33 cellular contexts compared by ENCODE assay signal in the genomic region with DNA sequence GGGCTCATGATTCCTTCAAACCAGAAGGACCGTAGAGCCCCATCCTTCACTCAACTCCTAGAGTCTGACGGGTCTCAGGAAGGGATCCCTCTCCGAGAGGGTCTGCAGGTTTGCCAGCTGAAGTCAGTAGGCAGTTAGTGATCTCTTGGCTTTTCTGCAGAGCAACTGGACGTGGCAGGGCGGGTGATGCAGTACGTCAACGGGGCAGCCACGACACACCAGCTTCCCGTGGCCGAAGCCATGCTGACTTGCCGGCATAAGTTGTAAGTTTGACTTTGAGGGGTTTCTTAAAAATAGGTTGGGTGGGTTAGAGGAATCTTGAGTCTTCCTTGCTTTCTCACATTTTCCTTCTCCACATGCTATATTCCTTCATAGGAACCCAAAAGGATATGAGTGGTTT. TPM values are rescaled to one million over a fixed set of nuclear protein-coding genes. Genes with fewer than 3 reads are reported as not detected.
"Had no signal": no experiment of that assay in that cellular context is flagged by ENCODE, and none has a peak within 500 bp of the region (broad histone marks: within the 10 kb centered on the region; RNA-seq: fewer than 3 reads in every experiment).

No MANE protein-coding gene starts in this region.

- H3K4me1 Mint-ChIP-seq: nephron had no signal

- H3K4me1 ChIP-seq: ascending aorta, left ventricle myocardium inferior, uterus had no signal

- H3K27ac Mint-ChIP-seq: activated T-cell treated with anti-CD3 and anti-CD28 coated beads, Interleukin-2, amount 50 U/mL, for 72 hours; nephron; stimulated activated naive CD8-positive, alpha-beta T cell treated with anti-CD3 and anti-CD28 coated beads, Interleukin-15, Interleukin-2, amounts not matched to agents 100 ng/mL and 50 ng/mL, for 24 hours; type B pancreatic cell; WTC11 had no signal

- H3K27me3 Mint-ChIP-seq: effector memory CD8-positive, alpha-beta T cell; progenitor cell of endocrine pancreas; stimulated activated naive CD8-positive, alpha-beta T cell treated with anti-CD3 and anti-CD28 coated beads, Interleukin-15, Interleukin-2, amounts not matched to agents 100 ng/mL and 50 ng/mL, for 24 hours; type B pancreatic cell had no signal

- H3K27ac ChIP-seq: ascending aorta, brain microvascular endothelial cell, gastrocnemius medialis, left ventricle myocardium inferior, neutrophil, ovary, SK-N-MC, skin epidermis, thoracic aorta, uterus had no signal

- H3K9me3 Mint-ChIP-seq: activated T-cell treated with anti-CD3 and anti-CD28 coated beads, Interleukin-2, amount 50 U/mL, for 72 hours; effector memory CD8-positive, alpha-beta T cell; nephron; stimulated activated naive CD8-positive, alpha-beta T cell treated with anti-CD3 and anti-CD28 coated beads, Interleukin-15, Interleukin-2, amounts not matched to agents 100 ng/mL and 50 ng/mL, for 24 hours; type B pancreatic cell; WTC11 had no signal

- H3K4me3 Mint-ChIP-seq: activated T-cell treated with anti-CD3 and anti-CD28 coated beads, Interleukin-2, amount 50 U/mL, for 72 hours; effector memory CD8-positive, alpha-beta T cell; nephron; stimulated activated naive CD8-positive, alpha-beta T cell treated with anti-CD3 and anti-CD28 coated beads, Interleukin-15, Interleukin-2, amounts not matched to agents 100 ng/mL and 50 ng/mL, for 24 hours; type B pancreatic cell; WTC11 had no signal

- H3K9me3 ChIP-seq: ascending aorta, gastrocnemius medialis, left ventricle myocardium inferior, mucosa of descending colon, ovary, thoracic aorta, uterus had no signal

- H3K4me3 ChIP-seq: ascending aorta, gastrocnemius medialis, left ventricle myocardium inferior, lung, mucosa of descending colon, ovary, SK-N-MC, skin epidermis, thoracic aorta, uterus had no signal

- H3K36me3 Mint-ChIP-seq: WTC11 had no signal

- ATAC-seq: activated T-cell treated with anti-CD3 and anti-CD28 coated beads, Interleukin-2, amount 50 U/mL, for 72 hours; effector memory CD8-positive, alpha-beta T cell; gastrocnemius medialis; mucosa of descending colon; sciatic nerve; WTC11 had no signal

- DNase-seq: activated CD4-positive, alpha-beta T cell treated with anti-CD3 and anti-CD28 coated beads, Interleukin-2, amount 50 U/mL, for 1 hour; activated effector memory CD4-positive, alpha-beta T cell treated with Interleukin-2 at 50 U/mL for 16 hours; activated naive CD4-positive, alpha-beta T cell treated with anti-CD3 and anti-CD28 coated beads, Interleukin-2, amount 50 U/mL, for 16 hours; activated T-cell treated with anti-CD3 and anti-CD28 coated beads, Interleukin-2, amount 50 U/mL, for 72 hours; brain microvascular endothelial cell; cortex of kidney; effector memory CD8-positive, alpha-beta T cell; erythroblast; gastrocnemius medialis; glutamatergic neuron; islet precursor cell; left ventricle myocardium inferior; mesendoderm; mucosa of descending colon; ovary; stimulated activated CD4-positive, alpha-beta T cell treated with anti-CD3 and anti-CD28 coated beads, Interleukin-12 subunit alpha, Interleukin-12 subunit beta, amount 100 ng/mL, for 4 hours; stimulated activated CD4-positive, alpha-beta T cell treated with anti-CD3 and anti-CD28 coated beads, Interleukin-4, amount 100 ng/mL, for 1 hour; uterus had no signal

- H3K27me3 ChIP-seq: ascending aorta, brain microvascular endothelial cell, gastrocnemius medialis, neutrophil, ovary, uterus had no signal

- H3K36me3 ChIP-seq: ovary, uterus had no signal

RNA-seq across cellular contexts. Expression of a gene that starts 42.8 kb away (rescaled TPM):
- total RNA-seq: ascending aorta, gastrocnemius medialis, left ventricle myocardium inferior, subcutaneous adipose tissue, thoracic aorta had no signal

RNA-seq across cellular contexts. Expression of a gene that starts 56.6 kb away (rescaled TPM):
- total RNA-seq: activated CD8-positive, alpha-beta memory T cell treated with anti-CD3 and anti-CD28 coated beads for 36 hours; gastrocnemius medialis; left ventricle myocardium inferior; subcutaneous adipose tissue; T-helper 1 cell treated with Interleukin-12 subunit alpha and Interleukin-12 subunit beta and Interleukin-4 antibody, amounts not matched to agents 30 ng/mL and 1 ng/mL, for 36 hours had no signal
